In genomic region chr4:111883557-111883999, GRCh38 we compare ENCODE assay signal across 1 cellular context.
A peak's percentile ranks its signal among the peaks of the same experiment; 100 is the strongest.
TF ChIP-seq lines count a peak whose summit lies in the region.

No MANE protein-coding gene starts in this region.

TF ChIP-seq in HEK293, 187 proteins besides CTCF, POLR2A, EP300 and RAD21 (continued from another document):
- TF ChIP-seq ELK4 (IDR thresholded peaks at IDR 0.05; ENCODE audit: borderline replicate concordance, low read depth, low read length), result no peak
- no peak for TF ChIP-seq ZNF768 (tag by site-specific recombination; IDR thresholded peaks at IDR 0.05)
- peak; percentile 95 for TF ChIP-seq OVOL3 (tag by site-specific recombination; IDR thresholded peaks at IDR 0.05)
- TF ChIP-seq KLF9 (tag by site-specific recombination; IDR thresholded peaks at IDR 0.05; ENCODE audit: low read depth), result no peak
- TF ChIP-seq ZNF623 (tag by site-specific recombination; IDR thresholded peaks at IDR 0.05), result no peak
- no peak for TF ChIP-seq ZNF311 (tag by site-specific recombination; IDR thresholded peaks at IDR 0.05; ENCODE audit: borderline replicate concordance)
- TF ChIP-seq ZNF335 (tag by site-specific recombination; conservative IDR thresholded peaks at IDR 0.05), result no peak
- TF ChIP-seq ZNF280D (tag by site-specific recombination; IDR thresholded peaks at IDR 0.05), result no peak
- peak; percentile 12; the same call in 1 of the 2 replicates for TF ChIP-seq ZNF341 (tag by site-specific recombination; IDR thresholded peaks at IDR 0.05; ENCODE audit: low read depth)
- 0 out of 2 replicates have a peak, but pooled peaks have one; percentile 34 for TF ChIP-seq ZNF660 (tag by site-specific recombination; IDR thresholded peaks at IDR 0.05)
- TF ChIP-seq HOXD13 (CRISPR knock-in tag; IDR thresholded peaks at IDR 0.05; ENCODE audit: borderline replicate concordance), result no peak
- TF ChIP-seq ZNF785 (tag by site-specific recombination; IDR thresholded peaks at IDR 0.05), result no peak
- TF ChIP-seq, protein P1, sequence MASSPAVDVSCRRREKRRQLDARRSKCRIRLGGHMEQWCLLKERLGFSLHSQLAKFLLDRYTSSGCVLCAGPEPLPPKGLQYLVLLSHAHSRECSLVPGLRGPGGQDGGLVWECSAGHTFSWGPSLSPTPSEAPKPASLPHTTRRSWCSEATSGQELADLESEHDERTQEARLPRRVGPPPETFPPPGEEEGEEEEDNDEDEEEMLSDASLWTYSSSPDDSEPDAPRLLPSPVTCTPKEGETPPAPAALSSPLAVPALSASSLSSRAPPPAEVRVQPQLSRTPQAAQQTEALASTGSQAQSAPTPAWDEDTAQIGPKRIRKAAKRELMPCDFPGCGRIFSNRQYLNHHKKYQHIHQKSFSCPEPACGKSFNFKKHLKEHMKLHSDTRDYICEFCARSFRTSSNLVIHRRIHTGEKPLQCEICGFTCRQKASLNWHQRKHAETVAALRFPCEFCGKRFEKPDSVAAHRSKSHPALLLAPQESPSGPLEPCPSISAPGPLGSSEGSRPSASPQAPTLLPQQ (tag by site-specific recombination; IDR thresholded peaks at IDR 0.05), result peak; percentile 63; the same call in 1 of the 2 replicates
- peak; percentile 70 for TF ChIP-seq KLF1 (tag by site-specific recombination; IDR thresholded peaks at IDR 0.05)
